ENCODE assay signal across 15 cellular contexts in genomic region chr11:11027271-11027670, GRCh38.
DNase-seq lines count a peak whose midpoint lies in the region; ATAC-seq, FAIRE-seq and TF ChIP-seq lines count a peak whose summit lies in the region.
"Had no signal": no experiment of that assay in that cellular context is flagged by ENCODE, and none has a peak within 500 bp of the region (broad histone marks: within the 10 kb centered on the region; RNA-seq: fewer than 3 reads in every experiment).

No MANE protein-coding gene starts in this region.

- TF ChIP-seq CTCF in Panc1 (IDR thresholded peaks at IDR 0.05) (no peak), endothelial cell of umbilical vein (IDR thresholded peaks at IDR 0.05; ENCODE audit: extremely low read depth in 1 of 2, insufficient read depth in 1 of 2, low read depth in 1 of 2, low read length in 2 of 2) (no peak), body of pancreas (IDR thresholded peaks at IDR 0.05) (no peak)

- TF ChIP-seq POLR2A in endothelial cell of umbilical vein (IDR thresholded peaks at IDR 0.05; ENCODE audit: low read depth, low read length) (no peak), body of pancreas (IDR thresholded peaks at IDR 0.05) (no peak)

- POLR2A ChIA-PET in Panc1 (lab: Charles Lee) (no interaction called here), endothelial cell of umbilical vein (lab: Charles Lee) (no interaction called here)

- H3K9me3 ChIP-seq in Panc1 (ENCODE audit: control insufficient read depth, insufficient read depth, low read depth, low read length) (no peaks in the 10 kb centered on the region), endothelial cell of umbilical vein (replicated peaks; ENCODE audit: control insufficient read depth, insufficient read depth, low read length) (no peaks in the 10 kb centered on the region), body of pancreas (no peaks in the 10 kb centered on the region)
- H3K9me3 ChIP-seq: ascending aorta; BLaER1 treated with 17β-estradiol and CSF1 and Interleukin-3, amounts not matched to agents 10 nM and 100 nM; suprapubic skin had no signal

- no peaks in the 10 kb centered on the region for H3K36me3 ChIP-seq in Panc1 (ENCODE audit: control insufficient read depth, insufficient read depth, low read length)
- H3K36me3 ChIP-seq in endothelial cell of umbilical vein (ENCODE audit: control insufficient read depth in 2 of 2, extremely low read depth in 1 of 2, insufficient read depth in 2 of 2, low read length in 2 of 2) = no peaks in the 10 kb centered on the region
- H3K36me3 ChIP-seq in body of pancreas (replicated peaks in 1 of 2; ENCODE audit: insufficient read depth in 1 of 2, low read depth in 2 of 2) = no peaks in the 10 kb centered on the region
- H3K36me3 ChIP-seq: ascending aorta; BLaER1 treated with 17β-estradiol and CSF1 and Interleukin-3, amounts not matched to agents 10 nM and 100 nM; suprapubic skin had no signal

- FAIRE-seq in endothelial cell of umbilical vein (lab: Jason Lieb, UNC) = no peak

- DNase-seq in Daoy (ENCODE audit: low read depth) = peak; percentile 18
- no peak for DNase-seq in Panc1 (ENCODE audit: low read depth, low spot score)
- no peak for DNase-seq in endothelial cell of umbilical vein (ENCODE audit: low read depth, low spot score)
- peak; percentile 31 for DNase-seq in myocyte (ENCODE audit: low read depth)
- DNase-seq in NCI-H128 (lab: John Stamatoyannopoulos, UW; ENCODE audit: unreplicated experiment) = no peak
- no peak for DNase-seq in body of pancreas
- DNase-seq: activated CD8-positive, alpha-beta T cell treated with anti-CD3 and anti-CD28 coated beads, Interleukin-2, amount 10 ng/mL, durations not matched to agents 7 days and 5 days; effector memory CD8-positive, alpha-beta T cell; islet precursor cell had no signal

- no peaks in the 10 kb centered on the region for H3K79me2 ChIP-seq in endothelial cell of umbilical vein (ENCODE audit: control insufficient read depth, insufficient read depth, low read length)

- no peak overlapping the region for H2AFZ ChIP-seq in endothelial cell of umbilical vein (ENCODE audit: low read depth, low read length)

- H3K4me1 ChIP-seq in Panc1 (ENCODE audit: control insufficient read depth, insufficient read depth, low read length) (0 out of 2 replicates have a peak, but pooled peaks cover 5% of the 10 kb centered on the region), endothelial cell of umbilical vein (ENCODE audit: control insufficient read depth, extremely low read depth, insufficient read depth, low read length) (peaks cover 8% of the 10 kb centered on the region), body of pancreas (no peaks in the 10 kb centered on the region)
- H3K4me1 ChIP-seq: ascending aorta, suprapubic skin had no signal

- WGBS in body of pancreas, 2 donors = 26 to 35% methylated on average over 1 of the region's 1 CpG

- BruUV-seq in Panc1 (replicated peaks; lab: Mats Ljungman, UMichigan) = no TSS peak
- no TSS peak for BruUV-seq in endothelial cell of umbilical vein (replicated peaks; lab: Mats Ljungman, UMichigan)

- no peak overlapping the region for H3K9ac ChIP-seq in endothelial cell of umbilical vein (replicated peaks; ENCODE audit: extremely low read depth, insufficient read depth, low read length)
- H3K9ac ChIP-seq: BLaER1 treated with 17β-estradiol and CSF1 and Interleukin-3, amounts not matched to agents 10 nM and 100 nM had no signal

- ATAC-seq in Panc1 = peak; percentile 58; the same call in 1 of the 2 replicates
- no peak for ATAC-seq in HG03571 (IDR thresholded peaks at IDR 0.05; ENCODE audit: unreplicated experiment)
- no peak for ATAC-seq in HG02885 (IDR thresholded peaks at IDR 0.05; ENCODE audit: poor library complexity, unreplicated experiment)
- ATAC-seq in body of pancreas = no peak

- H4K20me1 ChIP-seq in endothelial cell of umbilical vein (replicated peaks; ENCODE audit: control insufficient read depth, extremely low read depth, insufficient read depth, low read length) = no peaks in the 10 kb centered on the region
- H4K20me1 ChIP-seq: BLaER1 treated with 17β-estradiol and CSF1 and Interleukin-3, amounts not matched to agents 10 nM and 100 nM had no signal

- intact Hi-C loops in Panc1 (cut with micrococcal nuclease; ENCODE audit: unreplicated experiment) = no loop called here
- intact Hi-C loops in endothelial cell of umbilical vein (cut with micrococcal nuclease) = loop anchor here (5.0 kb wide), 3 partner anchors 130 to 1255 kb away; no protein-coding TSS in a partner anchor
- intact Hi-C loops in body of pancreas (cut with DNase I) = no loop called here

- H3K27ac ChIP-seq in Panc1 (ENCODE audit: low read length) (no peak overlapping the region), endothelial cell of umbilical vein (ENCODE audit: insufficient read depth, low read depth, low read length) (no peak overlapping the region), body of pancreas (no peak overlapping the region)
- H3K27ac ChIP-seq: ascending aorta; BLaER1 treated with 17β-estradiol and CSF1 and Interleukin-3, amounts not matched to agents 10 nM and 100 nM; suprapubic skin had no signal

- in situ Hi-C loops in Panc1 (cut with HindIII; ENCODE audit: low pct_unique_long_range_greater_than_20kb, low sequenced_read_pairs) = no loop called here

- no peak overlapping the region for H3K4me2 ChIP-seq in endothelial cell of umbilical vein (ENCODE audit: insufficient read depth, low read length)
- H3K4me2 ChIP-seq: BLaER1 treated with 17β-estradiol and CSF1 and Interleukin-3, amounts not matched to agents 10 nM and 100 nM had no signal

- H3K4me3 ChIP-seq in Panc1 (ENCODE audit: low read depth in 2 of 2, low read length in 2 of 2) (no peak overlapping the region), endothelial cell of umbilical vein (replicated peaks in 1 of 3; ENCODE audit: insufficient read depth in 1 of 3, low read depth in 1 of 3, low read length in 3 of 3) (no peak overlapping the region), body of pancreas (no peak overlapping the region)
- H3K4me3 ChIP-seq: ascending aorta; BLaER1 treated with 17β-estradiol and CSF1 and Interleukin-3, amounts not matched to agents 10 nM and 100 nM; GM12878; suprapubic skin had no signal

- H3K9me1 ChIP-seq in endothelial cell of umbilical vein (replicated peaks; ENCODE audit: control insufficient read depth, extremely low read depth, insufficient read depth, low read length) = no peaks in the 10 kb centered on the region

- no peaks in the 10 kb centered on the region for H3K27me3 ChIP-seq in Panc1 (ENCODE audit: control insufficient read depth, insufficient read depth, low read length)
- H3K27me3 ChIP-seq in endothelial cell of umbilical vein (ENCODE audit: control insufficient read depth in 2 of 2, insufficient read depth in 2 of 2, low read length in 2 of 2) = peaks cover 4 to 6% of the 10 kb centered on the region in 2 experiments
- H3K27me3 ChIP-seq in body of pancreas = no peaks in the 10 kb centered on the region
- H3K27me3 ChIP-seq: ascending aorta; BLaER1 treated with 17β-estradiol and CSF1 and Interleukin-3, amounts not matched to agents 10 nM and 100 nM; suprapubic skin had no signal

- dilution Hi-C loops in endothelial cell of umbilical vein (cut with MboI; ENCODE audit: extremely low pct_ligation_motif_present, low sequenced_read_pairs) = no loop called here

- CTCF ChIA-PET in Panc1 (lab: Charles Lee) (interaction anchor here (1.2 to 3.4 kb wide), 8 partner anchors 11 to 760 kb away, joined by 3 to 24 read pairs (median 8); no protein-coding TSS in a partner anchor), endothelial cell of umbilical vein (lab: Charles Lee) (interaction anchor here (0.8 to 7.5 kb wide), 30 partner anchors 8 to 1254 kb away, joined by 3 to 227 read pairs (median 6); partner anchors contain the start of gene EIF4G2)

TF ChIP-seq in endothelial cell of umbilical vein, 7 proteins besides CTCF, POLR2A, EP300 and RAD21:
- TF ChIP-seq GATA2 (IDR thresholded peaks at IDR 0.05; ENCODE audit: insufficient read depth, insufficient read length, low read depth, low read length) = no peak
- peak; percentile 59 for TF ChIP-seq FOS (IDR thresholded peaks at IDR 0.05; ENCODE audit: borderline replicate concordance, insufficient read depth, low read length)
TF ChIP-seq in endothelial cell of umbilical vein: peak in this region for 1.

Comparison
In these comparisons a context has a peak if more than half of its experiments do, and no peak if none do; other contexts are left out.
1. DNase-seq: peak in Daoy (single experiment) and myocyte (single experiment); none in Panc1 (single experiment), endothelial cell of umbilical vein (single experiment), NCI-H128 (single experiment) and body of pancreas (0 of 4).